ENCODE assay signal across 8 cellular contexts in genomic region chr1:52348704-52349301, GRCh38. TPM values are rescaled to one million over a fixed set of nuclear protein-coding genes. Genes with fewer than 3 reads are reported as not detected.
DNase-seq lines count a peak whose midpoint lies in the region; ATAC-seq and TF ChIP-seq lines count a peak whose summit lies in the region.

No MANE protein-coding gene starts in this region.

- H3K27me3 ChIP-seq in Panc1 (ENCODE audit: control insufficient read depth, insufficient read depth, low read length) (no peaks in the 10 kb centered on the region), esophagus muscularis mucosa (no peaks in the 10 kb centered on the region)

- H3K27ac ChIP-seq in Panc1 (ENCODE audit: low read length): no peak overlapping the region
- no peak overlapping the region for H3K27ac ChIP-seq in esophagus muscularis mucosa (replicated peaks in 1 of 4)

- H3K4me3 ChIP-seq in Panc1 (ENCODE audit: low read depth in 2 of 2, low read length in 2 of 2) (no peak overlapping the region), fibroblast of the aortic adventitia (ENCODE audit: low read depth, low read length) (no peak overlapping the region), esophagus muscularis mucosa (no peak overlapping the region)

- intact Hi-C loops in Panc1 (cut with micrococcal nuclease; ENCODE audit: unreplicated experiment) (no loop called here), esophagus muscularis mucosa (cut with DNase I) (no loop called here)

- in situ Hi-C loops in Panc1 (cut with HindIII; ENCODE audit: low pct_unique_long_range_greater_than_20kb, low sequenced_read_pairs): no loop called here

- H3K9me3 ChIP-seq in Panc1 (ENCODE audit: control insufficient read depth, insufficient read depth, low read depth, low read length) (no peaks in the 10 kb centered on the region), esophagus muscularis mucosa (no peaks in the 10 kb centered on the region)

- peak; percentile 70 for DNase-seq in DMS53 (lab: John Stamatoyannopoulos, UW)
- no peak for DNase-seq in DMS53 treated with DMSO at 0.1 percent for 48 hours (lab: John Stamatoyannopoulos, UW; ENCODE audit: unreplicated experiment)
- DNase-seq in Panc1 (ENCODE audit: low read depth, low spot score): no peak
- peak; percentile 10 for DNase-seq in fibroblast of the aortic adventitia (ENCODE audit: low read depth)
- DNase-seq in pons (ENCODE audit: low spot score): peak; percentile 68
- DNase-seq in esophagus muscularis mucosa (ENCODE audit: extremely low spot score): no peak
- no peak for DNase-seq in kidney glomerular epithelial cell (lab: John Stamatoyannopoulos, UW)

- TF ChIP-seq CTCF in Panc1 (IDR thresholded peaks at IDR 0.05) (no peak), fibroblast of the aortic adventitia (IDR thresholded peaks at IDR 0.05; ENCODE audit: insufficient read depth, low read length) (peak; percentile 20), esophagus muscularis mucosa (IDR thresholded peaks at IDR 0.05) (peak in 1 of 3 experiments; percentile 14)

- TF ChIP-seq POLR2A in esophagus muscularis mucosa (IDR thresholded peaks at IDR 0.05; ENCODE audit: low read depth): no peak

- POLR2A ChIA-PET in Panc1 (lab: Charles Lee): no interaction called here

- H3K4me1 ChIP-seq in Panc1 (ENCODE audit: control insufficient read depth, insufficient read depth, low read length): no peaks in the 10 kb centered on the region
- H3K4me1 ChIP-seq in esophagus muscularis mucosa: peaks cover 0 to 4% (median 0%) of the 10 kb centered on the region in 4 donors

- CTCF ChIA-PET in Panc1 (lab: Charles Lee): interaction anchor here (0.5 to 0.6 kb wide), 3 partner anchors 21 to 205 kb away, joined by 3 read pairs; no protein-coding TSS in a partner anchor

- H3K36me3 ChIP-seq in Panc1 (ENCODE audit: control insufficient read depth, insufficient read depth, low read length) (0 out of 2 replicates have a peak, but pooled peaks cover 3% of the 10 kb centered on the region), esophagus muscularis mucosa (peaks cover 25 to 84% (median 49%) of the 10 kb centered on the region in 4 donors)

- 28% methylated on average over 5 of the region's 8 CpGs for WGBS in esophagus muscularis mucosa

- no TSS peak for BruUV-seq in Panc1 (replicated peaks; lab: Mats Ljungman, UMichigan)

- TF ChIP-seq EP300 in esophagus muscularis mucosa (IDR thresholded peaks at IDR 0.05): no peak

- ATAC-seq in Panc1: peak; percentile 88
- no peak for ATAC-seq in HG03097 (IDR thresholded peaks at IDR 0.05; ENCODE audit: low FRiP score, unreplicated experiment)

RNA-seq across cellular contexts. Expression of gene CC2D1B, which starts 17.2 kb away (rescaled TPM):
- total RNA-seq in Panc1 (2021; ENCODE audit: unreplicated experiment) (52.5 TPM), fibroblast of the aortic adventitia (ENCODE audit: low replicate concordance) (25.5 and 26.4 TPM in 2 replicates), esophagus muscularis mucosa (10 to 100 TPM; 19.5 to 30.3 (median 25.1) TPM)
- polyA plus RNA-seq in Panc1 (2012; ENCODE audit: insufficient read length): 38.1 TPM

RNA-seq across cellular contexts. Expression of gene ORC1, which starts 55.4 kb away (rescaled TPM):
- 14.3 TPM for total RNA-seq in Panc1 (2021; ENCODE audit: unreplicated experiment)
- 4.3 TPM for polyA plus RNA-seq in Panc1 (2012; ENCODE audit: insufficient read length)
- total RNA-seq in fibroblast of the aortic adventitia (ENCODE audit: low replicate concordance): 0.49 and 12.6 TPM in 2 replicates
- 1 to 10 TPM in 1 of 4 donors, under 1 TPM in 3; 0.17 to 1.2 (median 0.33) TPM for total RNA-seq in esophagus muscularis mucosa

RNA-seq across cellular contexts. Expression of gene PRPF38A, which starts 55.6 kb away (rescaled TPM):
- 41.6 TPM for total RNA-seq in Panc1 (2021; ENCODE audit: unreplicated experiment)
- 27.7 TPM for polyA plus RNA-seq in Panc1 (2012; ENCODE audit: insufficient read length)
- total RNA-seq in fibroblast of the aortic adventitia (ENCODE audit: low replicate concordance): 8.7 and 12.4 TPM in 2 replicates
- 10 to 100 TPM; 10.9 to 21.7 (median 13.7) TPM for total RNA-seq in esophagus muscularis mucosa

Comparison
In these comparisons a context has a peak if more than half of its experiments do, and no peak if none do; other contexts are left out.
1. DNase-seq: peak in DMS53 (single experiment), fibroblast of the aortic adventitia (single experiment) and pons (single experiment); none in DMS53 treated with DMSO at 0.1 percent for 48 hours (single experiment), Panc1 (single experiment), esophagus muscularis mucosa (single experiment) and kidney glomerular epithelial cell (single experiment).